ENCODE assay signal across 9 cellular contexts in genomic region chr7:22576941-22577927, GRCh38.
DNase-seq lines count a peak whose midpoint lies in the region; ATAC-seq and TF ChIP-seq lines count a peak whose summit lies in the region.
"Had no signal": no experiment of that assay in that cellular context is flagged by ENCODE, and none has a peak within 500 bp of the region (broad histone marks: within the 10 kb centered on the region; RNA-seq: fewer than 3 reads in every experiment).

No MANE protein-coding gene starts in this region.

- H3K36me3 ChIP-seq in hepatocyte (replicated peaks; ENCODE audit: insufficient read depth, low read depth), result no peaks in the 10 kb centered on the region
- no peaks in the 10 kb centered on the region for H3K36me3 ChIP-seq in smooth muscle cell (ENCODE audit: low read depth)
- H3K36me3 ChIP-seq: ovary had no signal

- 38% methylated on average over 11 of the region's 11 CpGs for WGBS in hepatocyte (ENCODE audit: low lambda C conversion rate, missing lambda C conversion rate)
- 39% methylated on average over 11 of the region's 11 CpGs for WGBS in smooth muscle cell (ENCODE audit: low lambda C conversion rate)

- no peaks in the 10 kb centered on the region for H4K20me1 ChIP-seq in hepatocyte (ENCODE audit: insufficient read depth, poor library complexity, severe bottlenecking)
- H4K20me1 ChIP-seq in smooth muscle cell (ENCODE audit: low read depth), result no peaks in the 10 kb centered on the region

- no peak overlapping the region for H2AFZ ChIP-seq in hepatocyte
- no peak overlapping the region for H2AFZ ChIP-seq in smooth muscle cell (ENCODE audit: low read depth)

- H3K27ac ChIP-seq in hepatocyte (peak overlapping the region; percentile 70), smooth muscle cell (ENCODE audit: low read depth) (peak overlapping the region; percentile 73)
- H3K27ac ChIP-seq: ovary had no signal

- no peaks in the 10 kb centered on the region for H3K9me2 ChIP-seq in hepatocyte (replicated peaks; ENCODE audit: insufficient read depth)

- H3K9me3 ChIP-seq in hepatocyte (ENCODE audit: low read depth) (no peaks in the 10 kb centered on the region), smooth muscle cell (replicated peaks; ENCODE audit: low read depth) (no peaks in the 10 kb centered on the region)
- H3K9me3 ChIP-seq: ovary had no signal

- H3K4me3 ChIP-seq in hepatocyte (no peak overlapping the region), smooth muscle cell (no peak overlapping the region)
- H3K4me3 ChIP-seq: ovary had no signal

- TF ChIP-seq CTCF in hepatocyte (IDR thresholded peaks at IDR 0.05; ENCODE audit: poor library complexity), result peak; percentile 4
- TF ChIP-seq CTCF in smooth muscle cell (IDR thresholded peaks at IDR 0.05; ENCODE audit: borderline replicate concordance, insufficient read depth, poor library complexity, severe bottlenecking), result no peak

- H3K4me2 ChIP-seq in hepatocyte, result peak overlapping the region; percentile 29
- peak overlapping the region; percentile 43 for H3K4me2 ChIP-seq in smooth muscle cell

- H3K9ac ChIP-seq in smooth muscle cell (ENCODE audit: low read depth), result no peak overlapping the region

- ATAC-seq in HG02610 (IDR thresholded peaks at IDR 0.05; ENCODE audit: unreplicated experiment), result no peak
- ATAC-seq in HG02852 (IDR thresholded peaks at IDR 0.05; ENCODE audit: unreplicated experiment), result no peak

- H3F3A ChIP-seq in smooth muscle cell (ENCODE audit: low read depth), result no peaks in the 10 kb centered on the region

- peaks cover 8% of the 10 kb centered on the region for H3K4me1 ChIP-seq in hepatocyte (ENCODE audit: insufficient read depth)
- H3K4me1 ChIP-seq in smooth muscle cell (ENCODE audit: low read depth), result no peaks in the 10 kb centered on the region

- DNase-seq in H4 (ENCODE audit: low spot score) (peak; percentile 99), amniotic epithelial cell (ENCODE audit: low read depth) (peak; percentile 99), hepatocyte (ENCODE audit: low spot score) (peak; percentile 74), smooth muscle cell (lab: John Stamatoyannopoulos, UW; ENCODE audit: unreplicated experiment) (no peak), NCI-H2196 (lab: John Stamatoyannopoulos, UW; ENCODE audit: unreplicated experiment) (no peak), foreskin melanocyte (no peak)

- H3K79me2 ChIP-seq in hepatocyte (no peaks in the 10 kb centered on the region), smooth muscle cell (ENCODE audit: low read depth) (no peaks in the 10 kb centered on the region)

- H3K27me3 ChIP-seq in hepatocyte, result no peaks in the 10 kb centered on the region
- no peaks in the 10 kb centered on the region for H3K27me3 ChIP-seq in smooth muscle cell (ENCODE audit: low read depth)
- H3K27me3 ChIP-seq: ovary had no signal

Comparison
In these comparisons a context has a peak if more than half of its experiments do, and no peak if none do; other contexts are left out.
1. DNase-seq: peak in H4 (single experiment), amniotic epithelial cell (single experiment) and hepatocyte (single experiment); none in smooth muscle cell (single experiment), NCI-H2196 (single experiment) and foreskin melanocyte (single experiment).